28 cellular contexts compared by ENCODE assay signal in the genomic region with DNA sequence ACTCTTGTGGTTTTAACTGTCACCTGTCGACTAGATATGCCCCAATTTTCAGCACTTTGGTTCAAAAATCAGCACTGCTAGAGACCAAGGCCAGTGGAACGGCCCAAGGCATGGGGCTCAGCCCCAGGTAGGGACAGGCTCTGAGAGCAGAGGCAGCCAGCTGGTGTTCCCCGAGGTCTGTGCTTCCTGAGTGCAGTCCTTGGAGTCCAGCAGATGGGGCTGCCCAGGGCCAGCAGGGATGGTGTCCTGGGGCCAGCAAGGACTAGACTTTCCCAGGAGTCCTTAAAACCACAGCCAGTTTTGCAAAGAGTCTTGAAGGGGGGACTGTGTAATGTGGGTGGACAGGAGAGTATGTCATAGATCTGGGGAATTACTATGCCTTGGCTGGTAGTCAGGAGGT. TPM values are rescaled to one million over a fixed set of nuclear protein-coding genes. Genes with fewer than 3 reads are reported as not detected.
"Had no signal": no experiment of that assay in that cellular context is flagged by ENCODE, and none has a peak within 500 bp of the region (broad histone marks: within the 10 kb centered on the region; RNA-seq: fewer than 3 reads in every experiment).

No MANE protein-coding gene starts in this region.

- H3K4me3 Mint-ChIP-seq: activated CD4-positive, alpha-beta T cell treated with anti-CD3 and anti-CD28 coated beads, Interleukin-2, amount 10 ng/mL, durations not matched to agents 7 days and 5 days; activated CD8-positive, alpha-beta memory T cell treated with anti-CD3 and anti-CD28 coated beads, Interleukin-2, amount 10 ng/mL, durations not matched to agents 7 days and 5 days; activated CD8-positive, alpha-beta T cell treated with anti-CD3 and anti-CD28 coated beads for 36 hours; activated naive CD4-positive, alpha-beta T cell treated with anti-CD3 and anti-CD28 coated beads, Interleukin-2, amount 10 ng/mL, durations not matched to agents 7 days and 5 days; dendritic cell treated with granulocyte-macrophage colony-stimulating factor and Interleukin-4, amounts not matched to agents 40 ng/mL and 50 ng/mL, for 4 days; mesothelial cell of epicardium; naive thymus-derived CD8-positive, alpha-beta T cell; stimulated activated naive CD8-positive, alpha-beta T cell treated with anti-CD3 and anti-CD28 coated beads, Interleukin-15, amount 100 ng/mL, for 72 hours had no signal

- ATAC-seq: activated CD4-positive, CD25-positive, alpha-beta regulatory T cell treated with anti-CD3 and anti-CD28 coated beads, Interleukin-2, amount 50 U/mL, for 24 hours; activated CD8-positive, alpha-beta memory T cell treated with anti-CD3 and anti-CD28 coated beads, Interleukin-2, amount 10 ng/mL, durations not matched to agents 7 days and 5 days; activated CD8-positive, alpha-beta T cell treated with anti-CD3 and anti-CD28 coated beads for 36 hours; body of pancreas; foreskin keratinocyte; left ventricle myocardium superior; naive thymus-derived CD8-positive, alpha-beta T cell; psoas muscle; stimulated activated naive CD8-positive, alpha-beta T cell treated with anti-CD3 and anti-CD28 coated beads, Interleukin-15, amount 100 ng/mL, for 72 hours had no signal

- H3K36me3 ChIP-seq: cardiac muscle cell, neutrophil, ovary, right atrium auricular region, suprapubic skin, transverse colon, uterus had no signal

- H3K36me3 Mint-ChIP-seq: activated CD8-positive, alpha-beta memory T cell treated with anti-CD3 and anti-CD28 coated beads, Interleukin-2, amount 10 ng/mL, durations not matched to agents 7 days and 5 days; activated naive CD4-positive, alpha-beta T cell treated with anti-CD3 and anti-CD28 coated beads, Interleukin-2, amount 10 ng/mL, durations not matched to agents 7 days and 5 days; naive thymus-derived CD8-positive, alpha-beta T cell had no signal

- H3K9me3 ChIP-seq: body of pancreas, neutrophil, ovary, psoas muscle, right atrium auricular region, suprapubic skin, transverse colon, uterus had no signal

- H3K27me3 ChIP-seq: body of pancreas, cardiac muscle cell, foreskin keratinocyte, neutrophil, ovary, right atrium auricular region, suprapubic skin, transverse colon, uterus had no signal

- H3K4me1 ChIP-seq: body of pancreas, foreskin keratinocyte, psoas muscle, right atrium auricular region, suprapubic skin, transverse colon, uterus had no signal

- H3K9me3 Mint-ChIP-seq: activated CD4-positive, alpha-beta T cell treated with anti-CD3 and anti-CD28 coated beads, Interleukin-2, amount 10 ng/mL, durations not matched to agents 7 days and 5 days; activated CD8-positive, alpha-beta T cell treated with anti-CD3 and anti-CD28 coated beads for 36 hours; activated naive CD4-positive, alpha-beta T cell treated with anti-CD3 and anti-CD28 coated beads, Interleukin-2, amount 10 ng/mL, durations not matched to agents 7 days and 5 days; dendritic cell treated with granulocyte-macrophage colony-stimulating factor and Interleukin-4, amounts not matched to agents 40 ng/mL and 50 ng/mL, for 4 days; mesothelial cell of epicardium; naive thymus-derived CD8-positive, alpha-beta T cell; stimulated activated naive CD8-positive, alpha-beta T cell treated with anti-CD3 and anti-CD28 coated beads, Interleukin-15, amount 100 ng/mL, for 72 hours had no signal

- DNase-seq: activated CD4-positive, alpha-beta T cell treated with anti-CD3 and anti-CD28 coated beads, Interleukin-2, amount 10 ng/mL, durations not matched to agents 7 days and 5 days; activated CD8-positive, alpha-beta memory T cell treated with anti-CD3 and anti-CD28 coated beads, Interleukin-2, amount 10 ng/mL, durations not matched to agents 7 days and 5 days; activated CD8-positive, alpha-beta T cell treated with anti-CD3 and anti-CD28 coated beads for 36 hours; activated effector memory CD4-positive, alpha-beta T cell treated with anti-CD3 and anti-CD28 coated beads, Interleukin-2, amount 50 U/mL, for 16 hours; activated naive CD4-positive, alpha-beta T cell treated with anti-CD3 and anti-CD28 coated beads, Interleukin-2, amount 10 ng/mL, durations not matched to agents 7 days and 5 days; activated T-cell treated with anti-CD3 and anti-CD28 coated beads for 4 hours; anterior cingulate cortex; body of pancreas; effector CD4-positive, alpha-beta T cell; foreskin keratinocyte; left ventricle myocardium superior; mammary epithelial cell; naive thymus-derived CD8-positive, alpha-beta T cell; ovary; psoas muscle; stimulated activated CD4-positive, alpha-beta T cell treated with anti-CD3 and anti-CD28 coated beads, Interleukin-12 subunit alpha, Interleukin-12 subunit beta, amount 100 ng/mL, for 4 hours; stimulated activated naive CD8-positive, alpha-beta T cell treated with anti-CD3 and anti-CD28 coated beads, Interleukin-15, amount 100 ng/mL, for 72 hours; transverse colon; uterus had no signal

- H3K4me1 Mint-ChIP-seq: activated CD4-positive, alpha-beta T cell treated with anti-CD3 and anti-CD28 coated beads, Interleukin-2, amount 10 ng/mL, durations not matched to agents 7 days and 5 days; activated CD8-positive, alpha-beta memory T cell treated with anti-CD3 and anti-CD28 coated beads, Interleukin-2, amount 10 ng/mL, durations not matched to agents 7 days and 5 days; activated naive CD4-positive, alpha-beta T cell treated with anti-CD3 and anti-CD28 coated beads, Interleukin-2, amount 10 ng/mL, durations not matched to agents 7 days and 5 days; mesothelial cell of epicardium had no signal

- FAIRE-seq: endometrium had no signal

- H3K4me3 ChIP-seq: body of pancreas, cardiac muscle cell, ovary, psoas muscle, right atrium auricular region, suprapubic skin, transverse colon, uterus had no signal

- H3K27me3 Mint-ChIP-seq: activated CD4-positive, alpha-beta T cell treated with anti-CD3 and anti-CD28 coated beads, Interleukin-2, amount 10 ng/mL, durations not matched to agents 7 days and 5 days had no signal

- H3K27ac Mint-ChIP-seq: activated CD4-positive, alpha-beta T cell treated with anti-CD3 and anti-CD28 coated beads, Interleukin-2, amount 10 ng/mL, durations not matched to agents 7 days and 5 days; activated CD8-positive, alpha-beta memory T cell treated with anti-CD3 and anti-CD28 coated beads, Interleukin-2, amount 10 ng/mL, durations not matched to agents 7 days and 5 days; activated CD8-positive, alpha-beta T cell treated with anti-CD3 and anti-CD28 coated beads for 36 hours; activated naive CD4-positive, alpha-beta T cell treated with anti-CD3 and anti-CD28 coated beads, Interleukin-2, amount 10 ng/mL, durations not matched to agents 7 days and 5 days; dendritic cell treated with granulocyte-macrophage colony-stimulating factor and Interleukin-4, amounts not matched to agents 40 ng/mL and 50 ng/mL, for 4 days; mesothelial cell of epicardium; naive thymus-derived CD8-positive, alpha-beta T cell; stimulated activated naive CD8-positive, alpha-beta T cell treated with anti-CD3 and anti-CD28 coated beads, Interleukin-15, amount 100 ng/mL, for 72 hours had no signal

- H3K27ac ChIP-seq: body of pancreas, cardiac muscle cell, foreskin keratinocyte, neutrophil, ovary, psoas muscle, right atrium auricular region, suprapubic skin, transverse colon, uterus had no signal

RNA-seq across cellular contexts. Expression of gene POMC, which starts 56.3 kb away (rescaled TPM):
- total RNA-seq: mesothelial cell of epicardium had no signal
- polyA plus RNA-seq: fibroblast of lung, mammary epithelial cell had no signal
